1 cellular context compared by ENCODE assay signal in the genomic region with DNA sequence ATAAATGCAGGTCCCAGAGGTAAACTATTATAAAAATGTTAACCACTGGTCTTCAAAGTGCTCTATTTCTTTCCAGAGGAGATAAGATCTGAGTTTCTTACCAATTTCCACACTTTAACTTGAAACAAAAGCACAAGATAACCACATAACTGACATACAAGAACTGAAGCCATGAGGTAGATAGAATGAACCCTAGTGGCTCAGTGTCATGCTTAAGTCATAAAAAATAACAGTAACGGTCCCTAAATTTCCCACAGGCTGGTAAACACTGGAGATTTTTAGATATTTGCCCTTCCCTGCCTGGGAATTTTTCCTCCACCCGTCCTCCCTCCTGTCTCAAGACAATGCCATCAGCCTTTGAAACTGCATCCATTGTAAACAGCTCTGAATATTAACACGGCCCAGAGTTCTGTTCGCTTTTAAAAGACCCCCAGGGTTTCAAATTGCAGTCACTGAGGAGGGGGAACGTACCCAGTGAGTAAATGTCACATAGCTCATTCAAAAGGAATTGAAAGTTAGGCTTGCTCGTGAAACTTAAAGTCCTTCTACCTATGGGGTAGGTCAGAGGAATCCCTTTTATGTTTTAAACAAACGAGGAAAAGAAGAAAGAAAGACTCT.
TF ChIP-seq lines count a peak whose summit lies in the region.

No MANE protein-coding gene starts in this region.

TF ChIP-seq in GM23338, 12 proteins besides CTCF, POLR2A, EP300 and RAD21 (continued from another document):
- TF ChIP-seq, protein P1, sequence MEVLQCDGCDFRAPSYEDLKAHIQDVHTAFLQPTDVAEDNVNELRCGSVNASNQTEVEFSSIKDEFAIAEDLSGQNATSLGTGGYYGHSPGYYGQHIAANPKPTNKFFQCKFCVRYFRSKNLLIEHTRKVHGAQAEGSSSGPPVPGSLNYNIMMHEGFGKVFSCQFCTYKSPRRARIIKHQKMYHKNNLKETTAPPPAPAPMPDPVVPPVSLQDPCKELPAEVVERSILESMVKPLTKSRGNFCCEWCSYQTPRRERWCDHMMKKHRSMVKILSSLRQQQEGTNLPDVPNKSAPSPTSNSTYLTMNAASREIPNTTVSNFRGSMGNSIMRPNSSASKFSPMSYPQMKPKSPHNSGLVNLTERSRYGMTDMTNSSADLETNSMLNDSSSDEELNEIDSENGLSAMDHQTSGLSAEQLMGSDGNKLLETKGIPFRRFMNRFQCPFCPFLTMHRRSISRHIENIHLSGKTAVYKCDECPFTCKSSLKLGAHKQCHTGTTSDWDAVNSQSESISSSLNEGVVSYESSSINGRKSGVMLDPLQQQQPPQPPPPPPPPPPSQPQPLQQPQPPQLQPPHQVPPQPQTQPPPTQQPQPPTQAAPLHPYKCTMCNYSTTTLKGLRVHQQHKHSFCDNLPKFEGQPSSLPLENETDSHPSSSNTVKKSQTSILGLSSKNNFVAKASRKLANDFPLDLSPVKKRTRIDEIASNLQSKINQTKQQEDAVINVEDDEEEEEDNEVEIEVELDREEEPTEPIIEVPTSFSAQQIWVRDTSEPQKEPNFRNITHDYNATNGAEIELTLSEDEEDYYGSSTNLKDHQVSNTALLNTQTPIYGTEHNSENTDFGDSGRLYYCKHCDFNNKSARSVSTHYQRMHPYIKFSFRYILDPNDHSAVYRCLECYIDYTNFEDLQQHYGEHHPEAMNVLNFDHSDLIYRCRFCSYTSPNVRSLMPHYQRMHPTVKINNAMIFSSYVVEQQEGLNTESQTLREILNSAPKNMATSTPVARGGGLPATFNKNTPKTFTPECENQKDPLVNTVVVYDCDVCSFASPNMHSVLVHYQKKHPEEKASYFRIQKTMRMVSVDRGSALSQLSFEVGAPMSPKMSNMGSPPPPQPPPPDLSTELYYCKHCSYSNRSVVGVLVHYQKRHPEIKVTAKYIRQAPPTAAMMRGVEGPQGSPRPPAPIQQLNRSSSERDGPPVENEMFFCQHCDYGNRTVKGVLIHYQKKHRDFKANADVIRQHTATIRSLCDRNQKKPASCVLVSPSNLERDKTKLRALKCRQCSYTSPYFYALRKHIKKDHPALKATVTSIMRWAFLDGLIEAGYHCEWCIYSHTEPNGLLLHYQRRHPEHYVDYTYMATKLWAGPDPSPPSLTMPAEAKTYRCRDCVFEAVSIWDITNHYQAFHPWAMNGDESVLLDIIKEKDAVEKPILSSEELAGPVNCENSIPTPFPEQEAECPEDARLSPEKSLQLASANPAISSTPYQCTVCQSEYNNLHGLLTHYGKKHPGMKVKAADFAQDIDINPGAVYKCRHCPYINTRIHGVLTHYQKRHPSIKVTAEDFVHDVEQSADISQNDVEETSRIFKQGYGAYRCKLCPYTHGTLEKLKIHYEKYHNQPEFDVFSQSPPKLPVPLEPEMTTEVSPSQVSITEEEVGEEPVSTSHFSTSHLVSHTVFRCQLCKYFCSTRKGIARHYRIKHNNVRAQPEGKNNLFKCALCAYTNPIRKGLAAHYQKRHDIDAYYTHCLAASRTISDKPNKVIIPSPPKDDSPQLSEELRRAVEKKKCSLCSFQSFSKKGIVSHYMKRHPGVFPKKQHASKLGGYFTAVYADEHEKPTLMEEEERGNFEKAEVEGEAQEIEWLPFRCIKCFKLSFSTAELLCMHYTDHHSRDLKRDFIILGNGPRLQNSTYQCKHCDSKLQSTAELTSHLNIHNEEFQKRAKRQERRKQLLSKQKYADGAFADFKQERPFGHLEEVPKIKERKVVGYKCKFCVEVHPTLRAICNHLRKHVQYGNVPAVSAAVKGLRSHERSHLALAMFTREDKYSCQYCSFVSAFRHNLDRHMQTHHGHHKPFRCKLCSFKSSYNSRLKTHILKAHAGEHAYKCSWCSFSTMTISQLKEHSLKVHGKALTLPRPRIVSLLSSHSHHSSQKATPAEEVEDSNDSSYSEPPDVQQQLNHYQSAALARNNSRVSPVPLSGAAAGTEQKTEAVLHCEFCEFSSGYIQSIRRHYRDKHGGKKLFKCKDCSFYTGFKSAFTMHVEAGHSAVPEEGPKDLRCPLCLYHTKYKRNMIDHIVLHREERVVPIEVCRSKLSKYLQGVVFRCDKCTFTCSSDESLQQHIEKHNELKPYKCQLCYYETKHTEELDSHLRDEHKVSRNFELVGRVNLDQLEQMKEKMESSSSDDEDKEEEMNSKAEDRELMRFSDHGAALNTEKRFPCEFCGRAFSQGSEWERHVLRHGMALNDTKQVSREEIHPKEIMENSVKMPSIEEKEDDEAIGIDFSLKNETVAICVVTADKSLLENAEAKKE (CRISPR knock-in tag; IDR thresholded peaks at IDR 0.05), result no peak
- no peak for TF ChIP-seq REST (IDR thresholded peaks at IDR 0.05; ENCODE audit: unreplicated experiment)
